20 cellular contexts compared by ENCODE assay signal in genomic region chr4:151389316-151389715, GRCh38. TPM values are rescaled to one million over a fixed set of nuclear protein-coding genes. Genes with fewer than 3 reads are reported as not detected.
"Had no signal": no experiment of that assay in that cellular context is flagged by ENCODE, and none has a peak within 500 bp of the region (broad histone marks: within the 10 kb centered on the region; RNA-seq: fewer than 3 reads in every experiment).

No MANE protein-coding gene starts in this region.

- H3K27me3 ChIP-seq: breast epithelium, right atrium auricular region, tibial nerve, vagina had no signal

- DNase-seq: activated B cell treated with CpG ODN at 0.5 μM for 24 hours; activated CD4-positive, alpha-beta T cell treated with anti-CD3 and anti-CD28 coated beads for 48 hours; activated CD8-positive, alpha-beta memory T cell treated with anti-CD3 and anti-CD28 coated beads, Interleukin-2, amount 50 U/mL, for 4 hours; activated CD8-positive, alpha-beta T cell treated with anti-CD3 and anti-CD28 coated beads, Interleukin-2, amount 10 ng/mL, durations not matched to agents 7 days and 5 days; activated effector memory CD4-positive, alpha-beta T cell treated with anti-CD3 and anti-CD28 coated beads, Interleukin-2, amount 50 U/mL, for 16 hours; activated T-cell treated with anti-CD3 and anti-CD28 coated beads, Interleukin-2, amount 50 U/mL, for 48 hours; anterior cingulate cortex; foreskin melanocyte; immature natural killer cell; nephron progenitor cell; occipital lobe; small intestine; stimulated activated CD4-positive, alpha-beta T cell treated with anti-CD3 and anti-CD28 coated beads, Interleukin-4, amount 100 ng/mL, for 4 hours; stimulated activated CD8-positive, alpha-beta memory T cell treated with anti-CD3 and anti-CD28 coated beads, Interleukin-4, amount 100 ng/mL, for 48 hours; stimulated activated naive CD4-positive, alpha-beta T cell treated with Interleukin-2 at 50 U/mL for 16 hours; substantia nigra had no signal

- H3K27ac ChIP-seq: breast epithelium, right atrium auricular region, tibial nerve, vagina had no signal

- H3K9me3 ChIP-seq: breast epithelium, right atrium auricular region, vagina had no signal

- H3K4me1 ChIP-seq: breast epithelium, right atrium auricular region, tibial nerve, vagina had no signal

- FAIRE-seq: small intestine had no signal

- H3K4me3 ChIP-seq: breast epithelium, right atrium auricular region, tibial nerve, vagina had no signal

- H3K36me3 ChIP-seq: breast epithelium, right atrium auricular region, tibial nerve, vagina had no signal

RNA-seq across cellular contexts. Expression of gene FHIP1A, which starts 19.7 kb away (rescaled TPM):
- total RNA-seq: activated CD8-positive, alpha-beta T cell treated with anti-CD3 and anti-CD28 coated beads, Interleukin-2, amount 10 ng/mL, durations not matched to agents 7 days and 5 days had no signal
